In the genomic region with DNA sequence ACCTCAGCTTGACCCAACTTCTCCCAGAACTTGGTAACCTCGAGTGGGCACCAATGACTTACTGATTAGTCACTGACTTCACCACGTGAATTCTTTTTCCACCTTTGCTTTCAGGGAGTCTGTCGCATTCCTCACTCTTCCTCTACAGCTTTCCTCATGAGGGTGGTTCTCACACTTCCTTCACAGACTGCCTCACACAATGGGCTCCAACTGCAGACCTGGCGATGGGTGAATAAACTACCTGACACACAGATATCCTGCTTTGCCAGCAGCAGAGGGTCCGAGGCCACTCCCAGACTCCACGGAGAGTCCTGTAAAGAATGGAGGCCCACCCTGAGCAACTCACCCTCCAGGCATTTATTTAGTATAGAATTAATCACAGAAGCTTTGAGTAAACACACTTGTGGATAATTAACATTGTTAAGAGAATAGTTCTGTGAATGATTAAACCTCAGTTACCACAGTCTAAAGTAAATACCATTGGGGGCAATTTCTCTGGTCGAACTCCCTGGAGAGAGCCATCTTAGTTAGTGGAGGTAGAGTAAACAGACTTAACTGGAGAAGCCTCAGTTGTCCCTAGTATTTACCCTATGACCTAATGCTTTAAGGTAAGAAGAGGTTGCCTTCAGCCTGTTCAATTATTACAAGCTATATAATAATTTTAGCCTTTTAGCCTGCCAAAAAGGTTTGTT, we compare ENCODE assay signal across 5 cellular contexts. TPM values are rescaled to one million over a fixed set of nuclear protein-coding genes. Genes with fewer than 3 reads are reported as not detected.
"Had no signal": no experiment of that assay in that cellular context is flagged by ENCODE, and none has a peak within 500 bp of the region (broad histone marks: within the 10 kb centered on the region; RNA-seq: fewer than 3 reads in every experiment).

No MANE protein-coding gene starts in this region.

RNA-seq across cellular contexts. Expression of gene BPY2C, which starts 47.9 kb away (rescaled TPM):
- total RNA-seq: HT-29, HT1080, IMR-90, K562 had no signal
- polyA plus RNA-seq: IgD-negative memory B cell, IMR-90, K562 had no signal
